ENCODE assay signal across 1 cellular context in genomic region chr18:48902023-48902855, GRCh38.
A peak's percentile ranks its signal among the peaks of the same experiment; 100 is the strongest.
TF ChIP-seq lines count a peak whose summit lies in the region.

No MANE protein-coding gene starts in this region.

TF ChIP-seq in HEK293, 187 proteins besides CTCF, POLR2A, EP300 and RAD21 (continued from another document):
- TF ChIP-seq ZNF580 (tag by site-specific recombination; IDR thresholded peaks at IDR 0.05) (0 out of 2 replicates have a peak, but pooled peaks have one; percentile 33), ZNF600 (tag by site-specific recombination; IDR thresholded peaks at IDR 0.05) (peak; percentile 55), SP2 (tag by site-specific recombination; IDR thresholded peaks at IDR 0.05) (peak; percentile 72), ZNF292 (tag by site-specific recombination; IDR thresholded peaks at IDR 0.05; ENCODE audit: borderline replicate concordance, low read depth) (no peak), ZFP41 (tag by site-specific recombination; IDR thresholded peaks at IDR 0.05; ENCODE audit: borderline replicate concordance) (no peak), ZNF274 (IDR thresholded peaks at IDR 0.05; ENCODE audit: low read length) (no peak), ZNF274 (tag by site-specific recombination; IDR thresholded peaks at IDR 0.05; ENCODE audit: borderline replicate concordance) (no peak), ZNF48 (tag by site-specific recombination; IDR thresholded peaks at IDR 0.05) (no peak), ZNF677 (tag by site-specific recombination; IDR thresholded peaks at IDR 0.05) (no peak), ZNF791 (tag by site-specific recombination; IDR thresholded peaks at IDR 0.05) (no peak), ZNF544 (tag by site-specific recombination; IDR thresholded peaks at IDR 0.05) (0 out of 2 replicates have a peak, but pooled peaks have one; percentile 25), ZNF239 (tag by site-specific recombination; IDR thresholded peaks at IDR 0.05) (0 out of 2 replicates have a peak, but pooled peaks have one; percentile 35), ZNF132 (tag by site-specific recombination; IDR thresholded peaks at IDR 0.05; ENCODE audit: borderline replicate concordance) (no peak), SCRT1 (tag by site-specific recombination; IDR thresholded peaks at IDR 0.05; ENCODE audit: borderline replicate concordance) (no peak), ZNF501 (tag by site-specific recombination; IDR thresholded peaks at IDR 0.05) (peak; percentile 93), KLF17 (tag by site-specific recombination; IDR thresholded peaks at IDR 0.05) (peak; percentile 92), SP3 (tag by site-specific recombination; IDR thresholded peaks at IDR 0.05) (peak; percentile 67), BCL11B (tag by site-specific recombination; IDR thresholded peaks at IDR 0.05; ENCODE audit: low read depth) (peak; percentile 61), ZBTB11 (tag by site-specific recombination; conservative IDR thresholded peaks at IDR 0.05; ENCODE audit: low read depth) (peak; percentile 30; the same call in 1 of the 2 replicates), ZNF19 (tag by site-specific recombination; IDR thresholded peaks at IDR 0.05; ENCODE audit: low read depth) (no peak), ZNF223 (tag by site-specific recombination; IDR thresholded peaks at IDR 0.05) (peak; percentile 89), ZNF76 (tag by site-specific recombination; IDR thresholded peaks at IDR 0.05; ENCODE audit: borderline replicate concordance, low read depth) (peak; percentile 29; the same call in 1 of the 2 replicates), ZNF776 (tag by site-specific recombination; IDR thresholded peaks at IDR 0.05; ENCODE audit: borderline replicate concordance) (peak; percentile 73; the same call in 1 of the 2 replicates), ZNF2 (tag by site-specific recombination; IDR thresholded peaks at IDR 0.05) (0 out of 2 replicates have a peak, but pooled peaks have one; percentile 43)
- TF ChIP-seq, protein P1, sequence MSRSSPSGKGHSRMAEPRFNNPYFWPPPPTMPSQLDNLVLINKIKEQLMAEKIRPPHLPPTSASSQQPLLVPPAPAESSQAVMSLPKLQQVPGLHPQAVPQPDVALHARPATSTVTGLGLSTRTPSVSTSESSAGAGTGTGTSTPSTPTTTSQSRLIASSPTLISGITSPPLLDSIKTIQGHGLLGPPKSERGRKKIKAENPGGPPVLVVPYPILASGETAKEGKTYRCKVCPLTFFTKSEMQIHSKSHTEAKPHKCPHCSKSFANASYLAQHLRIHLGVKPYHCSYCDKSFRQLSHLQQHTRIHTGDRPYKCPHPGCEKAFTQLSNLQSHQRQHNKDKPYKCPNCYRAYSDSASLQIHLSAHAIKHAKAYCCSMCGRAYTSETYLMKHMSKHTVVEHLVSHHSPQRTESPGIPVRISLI (tag by site-specific recombination; IDR thresholded peaks at IDR 0.05), result no peak
- TF ChIP-seq, protein P2, sequence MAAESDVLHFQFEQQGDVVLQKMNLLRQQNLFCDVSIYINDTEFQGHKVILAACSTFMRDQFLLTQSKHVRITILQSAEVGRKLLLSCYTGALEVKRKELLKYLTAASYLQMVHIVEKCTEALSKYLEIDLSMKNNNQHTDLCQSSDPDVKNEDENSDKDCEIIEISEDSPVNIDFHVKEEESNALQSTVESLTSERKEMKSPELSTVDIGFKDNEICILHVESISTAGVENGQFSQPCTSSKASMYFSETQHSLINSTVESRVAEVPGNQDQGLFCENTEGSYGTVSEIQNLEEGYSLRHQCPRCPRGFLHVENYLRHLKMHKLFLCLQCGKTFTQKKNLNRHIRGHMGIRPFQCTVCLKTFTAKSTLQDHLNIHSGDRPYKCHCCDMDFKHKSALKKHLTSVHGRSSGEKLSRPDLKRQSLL (tag by site-specific recombination; IDR thresholded peaks at IDR 0.05), result 0 out of 2 replicates have a peak, but pooled peaks have one; percentile 56
TF ChIP-seq in HEK293: peak in this region for 79.
